1 cellular context compared by ENCODE assay signal in the genomic region with DNA sequence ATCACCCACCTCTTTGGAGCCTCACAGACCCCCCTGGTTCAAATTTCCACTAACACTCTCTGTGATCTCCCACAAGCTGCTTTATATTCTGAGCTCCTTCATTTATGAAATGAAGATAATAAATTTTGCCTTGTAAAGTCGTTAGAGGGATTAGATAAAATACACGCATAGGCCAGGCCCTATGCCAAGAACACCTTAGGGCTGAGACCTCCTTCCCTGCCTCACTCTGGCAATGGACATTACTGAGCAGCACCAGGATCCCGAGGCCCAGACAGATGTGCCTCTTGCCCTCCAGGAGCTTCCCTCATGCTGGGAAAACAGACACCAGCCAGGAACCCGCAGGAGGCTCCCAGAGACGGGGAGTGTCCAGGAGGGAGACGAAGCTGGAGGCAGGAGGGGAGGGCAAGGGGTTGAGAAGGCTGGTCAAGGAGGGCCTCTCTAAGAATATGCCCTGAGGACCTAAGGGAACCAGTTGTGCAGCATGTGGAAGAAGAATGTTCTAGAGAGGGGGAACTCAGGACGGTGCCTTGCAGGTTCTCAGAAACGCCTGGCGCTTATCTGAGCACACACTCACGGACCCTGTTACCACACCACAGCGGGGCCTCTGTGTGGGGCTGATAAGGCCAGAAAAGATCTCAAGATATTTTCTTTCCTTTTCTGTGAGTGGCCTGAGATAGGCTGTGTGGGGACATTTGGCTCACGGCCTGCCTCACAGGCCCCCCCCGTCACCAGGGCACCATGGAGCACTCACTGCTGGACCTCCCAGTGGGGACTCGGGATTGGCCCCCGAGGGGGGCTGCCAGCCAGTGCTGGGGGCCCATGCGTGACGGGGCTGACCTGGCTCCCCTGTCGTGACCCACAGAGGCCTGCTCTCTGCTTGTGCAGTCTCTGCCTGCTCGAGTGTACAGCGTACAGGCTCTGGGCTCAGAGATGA.
A peak's percentile ranks its signal among the peaks of the same experiment; 100 is the strongest.
TF ChIP-seq lines count a peak whose summit lies in the region.

No MANE protein-coding gene starts in this region.

TF ChIP-seq in HepG2, 621 proteins besides CTCF, POLR2A, EP300 and RAD21:
- no peak for TF ChIP-seq ZNF567 (CRISPR knock-in tag; IDR thresholded peaks at IDR 0.05; ENCODE audit: borderline replicate concordance)
- TF ChIP-seq ZNF263 (CRISPR knock-in tag; IDR thresholded peaks at IDR 0.05) = 0 out of 2 replicates have a peak, but pooled peaks have one; percentile 35
- TF ChIP-seq GATAD2A (CRISPR knock-in tag; IDR thresholded peaks at IDR 0.05) = 0 out of 2 replicates have a peak, but pooled peaks have one; percentile 9
- no peak for TF ChIP-seq USF2 (IDR thresholded peaks at IDR 0.05; ENCODE audit: low read depth, low read length)
- no peak for TF ChIP-seq USF2 (CRISPR knock-in tag; IDR thresholded peaks at IDR 0.05; ENCODE audit: borderline replicate concordance)
- TF ChIP-seq ZFX (CRISPR knock-in tag; IDR thresholded peaks at IDR 0.05; ENCODE audit: low read depth) = peak; percentile 44; the same call in 1 of the 2 replicates
TF ChIP-seq in HepG2: peak in this region for 3.
